31 cellular contexts compared by ENCODE assay signal in the genomic region with DNA sequence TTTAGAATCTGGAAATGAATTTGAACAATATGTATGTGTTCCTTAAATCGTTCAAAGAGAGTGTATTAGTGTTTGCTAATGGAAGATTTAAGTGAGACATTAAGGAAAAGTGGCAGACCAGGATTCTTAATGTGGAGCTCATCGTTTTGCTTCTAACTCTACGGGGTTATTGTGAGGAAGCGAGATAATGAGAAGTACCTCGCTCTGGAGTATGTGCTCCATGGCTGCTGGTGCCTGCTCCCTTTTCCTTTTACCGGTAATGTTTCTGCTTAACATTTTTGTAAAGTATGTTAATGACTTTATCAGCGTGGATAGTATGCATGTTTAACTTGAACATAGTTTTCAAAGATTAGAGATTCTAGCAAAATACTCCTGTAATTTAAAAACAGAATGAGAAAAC. TPM values are rescaled to one million over a fixed set of nuclear protein-coding genes. Genes with fewer than 3 reads are reported as not detected.
DNase-seq lines count a peak whose midpoint lies in the region; ATAC-seq, FAIRE-seq and TF ChIP-seq lines count a peak whose summit lies in the region.
"Had no signal": no experiment of that assay in that cellular context is flagged by ENCODE, and none has a peak within 500 bp of the region (broad histone marks: within the 10 kb centered on the region; RNA-seq: fewer than 3 reads in every experiment).

No MANE protein-coding gene starts in this region.

- H3K36me3 Mint-ChIP-seq in progenitor cell of endocrine pancreas (ENCODE audit: insufficient read depth): peaks cover 19% of the 10 kb centered on the region
- H3K36me3 Mint-ChIP-seq in activated T-cell treated with anti-CD3 and anti-CD28 coated beads, Interleukin-2, amount 50 U/mL, for 24 hours (ENCODE audit: low read depth): peaks cover 2% of the 10 kb centered on the region
- H3K36me3 Mint-ChIP-seq: IgD-negative memory B cell had no signal

- ATAC-seq in A549: peak in 1 of 2 experiments; percentile 45; a peak in 3 of 6 replicates
- ATAC-seq in RWPE2 (ENCODE audit: low read depth): no peak
- ATAC-seq in left lung: peak; percentile 53
- ATAC-seq in HG03521 (IDR thresholded peaks at IDR 0.05; ENCODE audit: unreplicated experiment): no peak
- ATAC-seq: activated CD4-positive, CD25-positive, alpha-beta regulatory T cell treated with anti-CD3 and anti-CD28 coated beads, Interleukin-2, amount 50 U/mL, for 24 hours; body of pancreas; GM12878; HCT116; SK-N-SH treated with all-trans-retinoic acid at 6 μM for 48 hours; stimulated activated naive CD8-positive, alpha-beta T cell treated with anti-CD3 and anti-CD28 coated beads, Interleukin-15, amount 100 ng/mL, for 72 hours had no signal

- peak overlapping the region; percentile 63 to 88 for H3K27ac ChIP-seq in A549
- H3K27ac ChIP-seq in RWPE2 (ENCODE audit: poor library complexity, severe bottlenecking): peak overlapping the region; percentile 92
- H3K27ac ChIP-seq in left lung: peak overlapping the region; percentile 65 to 68
- H3K27ac ChIP-seq: body of pancreas, C4-2B, sigmoid colon had no signal

- H3K27me3 ChIP-seq in RWPE2 (ENCODE audit: insufficient read depth, poor library complexity, severe bottlenecking) (no peaks in the 10 kb centered on the region), left lung (no peaks in the 10 kb centered on the region), HAP-1 (ENCODE audit: low read depth) (no peaks in the 10 kb centered on the region)
- H3K27me3 ChIP-seq: body of pancreas, sigmoid colon had no signal

- H3K27ac Mint-ChIP-seq in progenitor cell of endocrine pancreas: peak overlapping the region; percentile 91
- no peak overlapping the region for H3K27ac Mint-ChIP-seq in activated T-cell treated with anti-CD3 and anti-CD28 coated beads, Interleukin-2, amount 50 U/mL, for 24 hours
- H3K27ac Mint-ChIP-seq: activated naive CD8-positive, alpha-beta T cell; activated T-helper 1 cell treated with anti-CD3 and anti-CD28 coated beads, Interleukin-12 subunit alpha, Interleukin-12 subunit beta, Interleukin-2, Interleukin-4 antibody, amounts not matched to agents 30 ng/mL and 10 ng/mL and 1 ng/mL, durations not matched to agents 14 hours and 24 hours and 36 hours; IgD-negative memory B cell; stimulated activated naive CD8-positive, alpha-beta T cell treated with anti-CD3 and anti-CD28 coated beads, Interleukin-15, amount 100 ng/mL, for 72 hours had no signal

- no peak for DNase-seq in A549 (ENCODE audit: low read depth in 1 of 2, low spot score in 1 of 2)
- DNase-seq in RWPE2 (ENCODE audit: low spot score): no peak
- DNase-seq in left lung: no peak
- DNase-seq in progenitor cell of endocrine pancreas (ENCODE audit: low spot score, unreplicated experiment): no peak
- no peak for DNase-seq in NCI-H2171 treated with DMSO at 0.1 percent for 48 hours (lab: John Stamatoyannopoulos, UW)
- DNase-seq in HAP-1 (ENCODE audit: low spot score in 2 of 2): no peak
- DNase-seq in activated T-cell treated with anti-CD3 and anti-CD28 coated beads, Interleukin-2, amount 50 U/mL, for 24 hours: no peak
- DNase-seq: body of pancreas; DMS 273 treated with DMSO at 0.1 percent for 48 hours; foreskin fibroblast; left cardiac atrium; MM.1S; NCI-H187; NCI-H510A; NK-92 treated with Interleukin-12 subunit alpha and Interleukin-12 subunit beta, amount 100 ng/mL, for 24 hours; sigmoid colon; stimulated activated CD4-positive, alpha-beta T cell treated with anti-CD3 and anti-CD28 coated beads, Interleukin-2, amount 100 ng/mL, for 24 hours; stimulated activated naive CD8-positive, alpha-beta T cell treated with anti-CD3 and anti-CD28 coated beads, Interleukin-15, amount 100 ng/mL, for 72 hours; T1000 had no signal

- TF ChIP-seq CTCF in A549 (IDR thresholded peaks at IDR 0.05) (no peak), RWPE2 (IDR thresholded peaks at IDR 0.05; ENCODE audit: poor library complexity, severe bottlenecking) (no peak), left lung (IDR thresholded peaks at IDR 0.05) (no peak), progenitor cell of endocrine pancreas (IDR thresholded peaks at IDR 0.05; ENCODE audit: unreplicated experiment) (no peak)

- in situ Hi-C loops in HAP-1 (cut with MboI; ENCODE audit: low sequenced_read_pairs): loop anchor here (25.0 kb wide), 2 partner anchors 235 to 340 kb away; no protein-coding TSS in a partner anchor

- peaks cover 73% of the 10 kb centered on the region for H3K4me1 ChIP-seq in A549
- peaks cover 56% of the 10 kb centered on the region for H3K4me1 ChIP-seq in RWPE2 (ENCODE audit: insufficient read depth, poor library complexity, severe bottlenecking)
- peaks cover 3 to 7% of the 10 kb centered on the region in 2 donors for H3K4me1 ChIP-seq in left lung
- H3K4me1 ChIP-seq in HAP-1: peaks cover 29% of the 10 kb centered on the region

- H3K9me3 Mint-ChIP-seq in progenitor cell of endocrine pancreas (ENCODE audit: low read depth): no peaks in the 10 kb centered on the region
- H3K9me3 Mint-ChIP-seq in activated T-cell treated with anti-CD3 and anti-CD28 coated beads, Interleukin-2, amount 50 U/mL, for 24 hours: no peaks in the 10 kb centered on the region
- H3K9me3 Mint-ChIP-seq: activated T-helper 1 cell treated with anti-CD3 and anti-CD28 coated beads, Interleukin-12 subunit alpha, Interleukin-12 subunit beta, Interleukin-2, Interleukin-4 antibody, amounts not matched to agents 30 ng/mL and 10 ng/mL and 1 ng/mL, durations not matched to agents 14 hours and 24 hours and 36 hours; IgD-negative memory B cell; stimulated activated naive CD8-positive, alpha-beta T cell treated with anti-CD3 and anti-CD28 coated beads, Interleukin-15, amount 100 ng/mL, for 72 hours had no signal

- no peak for TF ChIP-seq POLR2A in A549 (IDR thresholded peaks at IDR 0.05; ENCODE audit: low read length)

- no peak for FAIRE-seq in A549 (lab: Jason Lieb, UNC)
- FAIRE-seq: A204.1, colon, G401.6, GM12878 had no signal

- CTCF ChIA-PET in A549 (lab: Yijun Ruan, JAX): no interaction called here

- peak overlapping the region; percentile 27 for H3K4me3 Mint-ChIP-seq in progenitor cell of endocrine pancreas (ENCODE audit: low read depth)
- no peak overlapping the region for H3K4me3 Mint-ChIP-seq in activated T-cell treated with anti-CD3 and anti-CD28 coated beads, Interleukin-2, amount 50 U/mL, for 24 hours
- H3K4me3 Mint-ChIP-seq: activated naive CD8-positive, alpha-beta T cell; activated T-helper 1 cell treated with anti-CD3 and anti-CD28 coated beads, Interleukin-12 subunit alpha, Interleukin-12 subunit beta, Interleukin-2, Interleukin-4 antibody, amounts not matched to agents 30 ng/mL and 10 ng/mL and 1 ng/mL, durations not matched to agents 14 hours and 24 hours and 36 hours; IgD-negative memory B cell; stimulated activated naive CD8-positive, alpha-beta T cell treated with anti-CD3 and anti-CD28 coated beads, Interleukin-15, amount 100 ng/mL, for 72 hours had no signal

- no peaks in the 10 kb centered on the region for H3K27me3 Mint-ChIP-seq in progenitor cell of endocrine pancreas
- no peaks in the 10 kb centered on the region for H3K27me3 Mint-ChIP-seq in activated T-cell treated with anti-CD3 and anti-CD28 coated beads, Interleukin-2, amount 50 U/mL, for 24 hours
- H3K27me3 Mint-ChIP-seq: activated naive CD8-positive, alpha-beta T cell; IgD-negative memory B cell; stimulated activated naive CD8-positive, alpha-beta T cell treated with anti-CD3 and anti-CD28 coated beads, Interleukin-15, amount 100 ng/mL, for 72 hours had no signal

- H3K4me2 ChIP-seq in A549: peak overlapping the region; percentile 79

- TF ChIP-seq RAD21 in A549 (conservative IDR thresholded peaks at IDR 0.05 in 1 of 2, IDR thresholded peaks at IDR 0.05 in 1 of 2): no peak

- POLR2A ChIA-PET in A549 (lab: Yijun Ruan, JAX): interaction anchor here (2.5 to 3.2 kb wide), 2 partner anchors 12 to 14 kb away, joined by 7 to 12 read pairs; a partner anchor contains a TSS

- no peaks in the 10 kb centered on the region for H3K9me3 ChIP-seq in A549
- no peaks in the 10 kb centered on the region for H3K9me3 ChIP-seq in RWPE2 (ENCODE audit: severe bottlenecking)
- no peaks in the 10 kb centered on the region for H3K9me3 ChIP-seq in left lung
- no peaks in the 10 kb centered on the region for H3K9me3 ChIP-seq in HAP-1
- H3K9me3 ChIP-seq: body of pancreas, sigmoid colon had no signal

- H3K4me1 Mint-ChIP-seq in progenitor cell of endocrine pancreas (ENCODE audit: low read depth): peaks cover 67% of the 10 kb centered on the region
- peaks cover 4% of the 10 kb centered on the region for H3K4me1 Mint-ChIP-seq in activated T-cell treated with anti-CD3 and anti-CD28 coated beads, Interleukin-2, amount 50 U/mL, for 24 hours (ENCODE audit: low read depth)
- H3K4me1 Mint-ChIP-seq: IgD-negative memory B cell; stimulated activated naive CD8-positive, alpha-beta T cell treated with anti-CD3 and anti-CD28 coated beads, Interleukin-15, amount 100 ng/mL, for 72 hours had no signal

- H3K36me3 ChIP-seq in RWPE2 (ENCODE audit: low read depth) (peaks cover 100% of the 10 kb centered on the region), left lung (peaks cover 0 to 13% of the 10 kb centered on the region in 2 donors), HAP-1 (replicated peaks) (peaks cover 41% of the 10 kb centered on the region)
- H3K36me3 ChIP-seq: sigmoid colon had no signal

- intact Hi-C loops in left lung (cut with DNase I): no loop called here

- no peak for TF ChIP-seq EP300 in A549 (IDR thresholded peaks at IDR 0.05)

- H3K4me3 ChIP-seq in A549 (peak overlapping the region; percentile 19; the same call in 2 of the 3 replicates), RWPE2 (ENCODE audit: severe bottlenecking) (no peak overlapping the region), left lung (no peak overlapping the region), HAP-1 (no peak overlapping the region)
- H3K4me3 ChIP-seq: body of pancreas, GM12878, sigmoid colon had no signal

- WGBS in A549 (ENCODE audit: missing lambda C conversion rate): 10% methylated on average over 7 of the region's 7 CpGs

TF ChIP-seq in A549, 52 proteins besides CTCF, POLR2A, EP300 and RAD21 (continues in another document):
- TF ChIP-seq HDAC2 (IDR thresholded peaks at IDR 0.05) (no peak), KDM1A (IDR thresholded peaks at IDR 0.05; ENCODE audit: low read depth) (no peak)

RNA-seq across cellular contexts. Expression of a gene that starts 13.7 kb away (rescaled TPM):
- 83.5 and 101 TPM in 2 replicates for polyA plus RNA-seq in A549 (2011; rRNA removed)
- 36.0 and 53.4 TPM in 2 replicates for polyA plus RNA-seq in A549 (2012; cell fraction: cytosol; rRNA removed)
- polyA plus RNA-seq in A549 (2012; cell fraction: nucleus; rRNA removed): 36.0 and 38.1 TPM in 2 replicates
- 31.8 to 48.7 TPM (median 34.4 TPM) in 3 replicates for polyA plus RNA-seq in A549 (2017; fragmentation: RNase III; extraction: RNeasy Plus Mini Kit Qiagen cat#74134 plus additional on column Dnase treatment)
- polyA minus RNA-seq in A549 (2011; rRNA and poly(A)+ RNA removed): 124 and 158 TPM in 2 replicates
- 10 to 100 TPM; 34.4 to 52.9 TPM for total RNA-seq in left lung
- total RNA-seq in progenitor cell of endocrine pancreas: 111 and 119 TPM in 2 replicates
- polyA plus RNA-seq: IgD-negative memory B cell had no signal
